Comparison of ENCODE assay signal across 15 cellular contexts in genomic region chr10:4470231-4470840, GRCh38.
DNase-seq lines count a peak whose midpoint lies in the region; ATAC-seq and TF ChIP-seq lines count a peak whose summit lies in the region.
"Had no signal": no experiment of that assay in that cellular context is flagged by ENCODE, and none has a peak within 500 bp of the region (broad histone marks: within the 10 kb centered on the region; RNA-seq: fewer than 3 reads in every experiment).

No MANE protein-coding gene starts in this region.

- DNase-seq in ELR (ENCODE audit: low read depth) = peak; percentile 95
- peak; percentile 57 for DNase-seq in SK-N-MC (ENCODE audit: low read depth, low spot score)
- peak; percentile 60 to 94 for DNase-seq in fibroblast of lung (ENCODE audit: low read depth in 2 of 2)
- peak; percentile 64 for DNase-seq in renal cortical epithelial cell (ENCODE audit: low read depth)
- DNase-seq in T1000 (lab: John Stamatoyannopoulos, UW) = no peak
- DNase-seq in lower lobe of right lung = no peak
- no peak for DNase-seq in NCI-H1417 treated with DMSO at 0.1 percent for 48 hours (lab: John Stamatoyannopoulos, UW)
- DNase-seq: activated naive CD4-positive, alpha-beta T cell treated with anti-CD3 and anti-CD28 coated beads, Interleukin-2, amount 50 U/mL, for 16 hours; cortex of kidney; left cardiac atrium; MV-4-11; NCI-H2227 treated with DMSO at 0.1 percent for 48 hours had no signal

- H2AFZ ChIP-seq in fibroblast of lung (ENCODE audit: low read length) = no peak overlapping the region

- no peaks in the 10 kb centered on the region for H3K79me2 ChIP-seq in fibroblast of lung (ENCODE audit: control insufficient read depth, insufficient read depth, low read length)

- H3K36me3 ChIP-seq in SK-N-MC (ENCODE audit: insufficient read depth, low read length) (no peaks in the 10 kb centered on the region), fibroblast of lung (ENCODE audit: control insufficient read depth, insufficient read depth, low read length) (no peaks in the 10 kb centered on the region), lower lobe of right lung (no peaks in the 10 kb centered on the region)
- H3K36me3 ChIP-seq: suprapubic skin had no signal

- intact Hi-C loops in lower lobe of right lung (cut with DNase I) = no loop called here

- H3K4me1 ChIP-seq in fibroblast of lung (ENCODE audit: control insufficient read depth, extremely low read depth, insufficient read depth, low read length) = peaks cover 2% of the 10 kb centered on the region
- H3K4me1 ChIP-seq in lower lobe of right lung = no peaks in the 10 kb centered on the region
- H3K4me1 ChIP-seq: suprapubic skin had no signal

- no peak for ATAC-seq in GM19455 (IDR thresholded peaks at IDR 0.05; ENCODE audit: unreplicated experiment)
- ATAC-seq in lower lobe of right lung = no peak

- TF ChIP-seq CTCF in fibroblast of lung (conservative IDR thresholded peaks at IDR 0.05 in 1 of 2, IDR thresholded peaks at IDR 0.05 in 1 of 2; ENCODE audit: low read depth in 1 of 2, low read length in 2 of 2) = no peak
- no peak for TF ChIP-seq CTCF in lower lobe of right lung (IDR thresholded peaks at IDR 0.05)

- H3K4me3 ChIP-seq in SK-N-MC (peak overlapping the region; percentile 33; the same call in 1 of the 2 replicates), fibroblast of lung (replicated peaks in 1 of 4; ENCODE audit: control extremely low read depth in 1 of 4, insufficient read depth in 1 of 4, low read depth in 3 of 4, low read length in 4 of 4) (no peak overlapping the region), lower lobe of right lung (no peak overlapping the region)
- H3K4me3 ChIP-seq: suprapubic skin had no signal

- no peak overlapping the region for H3K9ac ChIP-seq in SK-N-MC (ENCODE audit: insufficient read length)
- H3K9ac ChIP-seq in fibroblast of lung (ENCODE audit: insufficient read depth, low read length) = no peak overlapping the region

- no peak overlapping the region for H3K4me2 ChIP-seq in fibroblast of lung (ENCODE audit: extremely low read depth, insufficient read depth, low read length)

- H3K27ac ChIP-seq in SK-N-MC = no peak overlapping the region
- H3K27ac ChIP-seq in fibroblast of lung (ENCODE audit: insufficient read depth, low read length) = no peak overlapping the region
- no peak overlapping the region for H3K27ac ChIP-seq in lower lobe of right lung
- H3K27ac ChIP-seq: HL-60, suprapubic skin had no signal

- H4K20me1 ChIP-seq in fibroblast of lung (ENCODE audit: control insufficient read depth, extremely low read depth, insufficient read depth, low read length) = no peaks in the 10 kb centered on the region

- no peaks in the 10 kb centered on the region for H3K27me3 ChIP-seq in fibroblast of lung (ENCODE audit: control insufficient read depth, insufficient read depth, low read length)
- no peaks in the 10 kb centered on the region for H3K27me3 ChIP-seq in lower lobe of right lung (ENCODE audit: low read depth)
- H3K27me3 ChIP-seq: suprapubic skin had no signal

- H3K9me3 ChIP-seq in SK-N-MC (ENCODE audit: low read depth, low read length) (no peaks in the 10 kb centered on the region), fibroblast of lung (ENCODE audit: control insufficient read depth, insufficient read depth, low read depth, low read length) (no peaks in the 10 kb centered on the region), lower lobe of right lung (no peaks in the 10 kb centered on the region)
- H3K9me3 ChIP-seq: suprapubic skin had no signal

Comparison
In these comparisons a context has a peak if more than half of its experiments do, and no peak if none do; other contexts are left out.
1. DNase-seq: peak in ELR (single experiment), SK-N-MC (single experiment), fibroblast of lung (2 of 2) and renal cortical epithelial cell (single experiment); none in T1000 (single experiment), lower lobe of right lung (single experiment) and NCI-H1417 treated with DMSO at 0.1 percent for 48 hours (single experiment).